Comparison of ENCODE assay signal across 13 cellular contexts in the genomic region with DNA sequence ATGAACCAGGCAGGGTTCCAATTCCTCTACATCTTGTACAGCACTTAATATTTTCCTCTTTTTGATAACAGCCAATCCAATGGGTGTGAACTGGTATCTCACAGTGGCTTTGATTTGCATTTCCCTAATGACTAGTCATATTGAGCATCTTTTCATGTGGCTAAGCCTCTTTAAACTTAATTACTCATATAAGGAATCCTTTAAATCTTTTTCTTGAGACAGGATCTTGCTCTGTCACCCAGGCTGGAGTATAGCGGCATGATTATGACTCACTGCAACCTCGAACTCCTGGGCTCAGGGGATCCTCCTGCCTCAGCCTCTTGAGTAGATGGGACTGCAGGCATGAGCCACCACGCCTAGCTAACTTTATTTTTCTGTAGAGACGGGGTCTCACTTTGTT. TPM values are rescaled to one million over a fixed set of nuclear protein-coding genes. Genes with fewer than 3 reads are reported as not detected.
DNase-seq lines count a peak whose midpoint lies in the region; ATAC-seq and TF ChIP-seq lines count a peak whose summit lies in the region.
"Had no signal": no experiment of that assay in that cellular context is flagged by ENCODE, and none has a peak within 500 bp of the region (broad histone marks: within the 10 kb centered on the region; RNA-seq: fewer than 3 reads in every experiment).

No MANE protein-coding gene starts in this region.

- H3K9me3 ChIP-seq in fibroblast of lung (ENCODE audit: control insufficient read depth, insufficient read depth, low read depth, low read length) = no peaks in the 10 kb centered on the region
- H3K9me3 ChIP-seq in upper lobe of left lung = no peaks in the 10 kb centered on the region
- H3K9me3 ChIP-seq: mucosa of descending colon, thyroid gland had no signal

- ATAC-seq in activated CD8-positive, alpha-beta memory T cell treated with anti-CD3 and anti-CD28 coated beads, Interleukin-2, amount 10 ng/mL, durations not matched to agents 7 days and 5 days = peak; percentile 84
- no peak for ATAC-seq in GM21390 (IDR thresholded peaks at IDR 0.05; ENCODE audit: unreplicated experiment)
- ATAC-seq in upper lobe of left lung (ENCODE audit: low FRiP score in 2 of 2) = no peak
- ATAC-seq: mucosa of descending colon had no signal

- H3K27me3 ChIP-seq in fibroblast of lung (ENCODE audit: control insufficient read depth, insufficient read depth, low read length) = no peaks in the 10 kb centered on the region
- H3K27me3 ChIP-seq in upper lobe of left lung = no peaks in the 10 kb centered on the region
- H3K27me3 ChIP-seq: thyroid gland had no signal

- H3K36me3 Mint-ChIP-seq in activated CD8-positive, alpha-beta memory T cell treated with anti-CD3 and anti-CD28 coated beads, Interleukin-2, amount 10 ng/mL, durations not matched to agents 7 days and 5 days = peaks cover 40% of the 10 kb centered on the region
- H3K36me3 Mint-ChIP-seq in mesothelial cell of epicardium = peaks cover 30% of the 10 kb centered on the region

- H3K4me1 Mint-ChIP-seq in activated CD8-positive, alpha-beta memory T cell treated with anti-CD3 and anti-CD28 coated beads, Interleukin-2, amount 10 ng/mL, durations not matched to agents 7 days and 5 days = peaks cover 7% of the 10 kb centered on the region
- H3K4me1 Mint-ChIP-seq in mesothelial cell of epicardium = no peaks in the 10 kb centered on the region

- H3K4me3 ChIP-seq in fibroblast of lung (replicated peaks in 1 of 4; ENCODE audit: control extremely low read depth in 1 of 4, insufficient read depth in 1 of 4, low read depth in 3 of 4, low read length in 4 of 4) (no peak overlapping the region), upper lobe of left lung (no peak overlapping the region)
- H3K4me3 ChIP-seq: mucosa of descending colon, thyroid gland had no signal

- 91% methylated on average over 4 of the region's 4 CpGs for WGBS in upper lobe of left lung, 2 donors

- no peak for TF ChIP-seq EP300 in upper lobe of left lung (IDR thresholded peaks at IDR 0.05)

- DNase-seq in activated CD8-positive, alpha-beta memory T cell treated with anti-CD3 and anti-CD28 coated beads, Interleukin-2, amount 10 ng/mL, durations not matched to agents 7 days and 5 days = peak; percentile 49
- no peak for DNase-seq in activated CD8-positive, alpha-beta memory T cell treated with anti-CD3 and anti-CD28 coated beads for 24 hours
- peak; percentile 37 to 50 for DNase-seq in activated CD4-positive, alpha-beta T cell treated with anti-CD3 and anti-CD28 coated beads, Interleukin-2, amount 50 U/mL, for 48 hours
- DNase-seq in fibroblast of lung (ENCODE audit: low read depth in 2 of 2) (peak; percentile 8 to 49), mesothelial cell of epicardium (ENCODE audit: low spot score in 2 of 2, unreplicated experiment in 2 of 2) (no peak), upper lobe of left lung (no peak)
- DNase-seq in stimulated activated CD8-positive, alpha-beta memory T cell treated with anti-CD3 and anti-CD28 coated beads, Interleukin-2, amount 100 ng/mL, for 48 hours (ENCODE audit: low read depth in 2 of 2) = peak; percentile 3 to 7
- DNase-seq: effector memory CD4-positive, alpha-beta T cell; mucosa of descending colon; NCI-H146; thyroid gland had no signal

- no peaks in the 10 kb centered on the region for H3K9me3 Mint-ChIP-seq in activated CD8-positive, alpha-beta memory T cell treated with anti-CD3 and anti-CD28 coated beads, Interleukin-2, amount 10 ng/mL, durations not matched to agents 7 days and 5 days (ENCODE audit: low read depth)
- no peaks in the 10 kb centered on the region for H3K9me3 Mint-ChIP-seq in mesothelial cell of epicardium
- H3K9me3 Mint-ChIP-seq: activated T-helper 2 cell treated with anti-CD3 and anti-CD28 coated beads, Interferon-gamma antibody, Interleukin-2, Interleukin-4, amounts not matched to agents 10 μg/mL and 5 μg/mL and 100 μg/mL, durations not matched to agents 14 hours and 24 hours and 36 hours had no signal

- no peak overlapping the region for H2AFZ ChIP-seq in fibroblast of lung (ENCODE audit: low read length)

- no peak overlapping the region for H3K4me2 ChIP-seq in fibroblast of lung (ENCODE audit: extremely low read depth, insufficient read depth, low read length)

- no peak overlapping the region for H3K4me3 Mint-ChIP-seq in activated CD8-positive, alpha-beta memory T cell treated with anti-CD3 and anti-CD28 coated beads, Interleukin-2, amount 10 ng/mL, durations not matched to agents 7 days and 5 days
- no peak overlapping the region for H3K4me3 Mint-ChIP-seq in mesothelial cell of epicardium

- no peaks in the 10 kb centered on the region for H3K27me3 Mint-ChIP-seq in activated CD8-positive, alpha-beta memory T cell treated with anti-CD3 and anti-CD28 coated beads, Interleukin-2, amount 10 ng/mL, durations not matched to agents 7 days and 5 days
- H3K27me3 Mint-ChIP-seq in mesothelial cell of epicardium (ENCODE audit: low read depth) = no peaks in the 10 kb centered on the region

- H3K79me2 ChIP-seq in fibroblast of lung (ENCODE audit: control insufficient read depth, insufficient read depth, low read length) = no peaks in the 10 kb centered on the region

- H3K36me3 ChIP-seq in fibroblast of lung (ENCODE audit: control insufficient read depth, insufficient read depth, low read length) (no peaks in the 10 kb centered on the region), upper lobe of left lung (peaks cover 53 to 100% (median 76%) of the 10 kb centered on the region in 4 donors)

- no peaks in the 10 kb centered on the region for H4K20me1 ChIP-seq in fibroblast of lung (ENCODE audit: control insufficient read depth, extremely low read depth, insufficient read depth, low read length)

- H3K4me1 ChIP-seq in fibroblast of lung (ENCODE audit: control insufficient read depth, extremely low read depth, insufficient read depth, low read length) (no peaks in the 10 kb centered on the region), upper lobe of left lung (no peaks in the 10 kb centered on the region)
- H3K4me1 ChIP-seq: thyroid gland had no signal

- TF ChIP-seq POLR2A in upper lobe of left lung (IDR thresholded peaks at IDR 0.05) = no peak

- CTCF ChIA-PET in activated CD8-positive, alpha-beta memory T cell treated with anti-CD3 and anti-CD28 coated beads, Interleukin-2, amount 10 ng/mL, durations not matched to agents 7 days and 5 days (lab: Charles Lee) = interaction anchor here (1.6 kb wide), 1 partner anchor 76 kb away, joined by 5 read pairs; no protein-coding TSS in a partner anchor

- peak overlapping the region; percentile 15 for H3K27ac Mint-ChIP-seq in activated CD8-positive, alpha-beta memory T cell treated with anti-CD3 and anti-CD28 coated beads, Interleukin-2, amount 10 ng/mL, durations not matched to agents 7 days and 5 days
- no peak overlapping the region for H3K27ac Mint-ChIP-seq in mesothelial cell of epicardium
- H3K27ac Mint-ChIP-seq: activated T-helper 2 cell treated with anti-CD3 and anti-CD28 coated beads, Interferon-gamma antibody, Interleukin-2, Interleukin-4, amounts not matched to agents 10 μg/mL and 5 μg/mL and 100 μg/mL, durations not matched to agents 14 hours and 24 hours and 36 hours had no signal

- H3K27ac ChIP-seq in fibroblast of lung (ENCODE audit: insufficient read depth, low read length) (no peak overlapping the region), upper lobe of left lung (no peak overlapping the region)
- H3K27ac ChIP-seq: thyroid gland had no signal

- no peak for TF ChIP-seq CTCF in fibroblast of lung (conservative IDR thresholded peaks at IDR 0.05 in 1 of 2, IDR thresholded peaks at IDR 0.05 in 1 of 2; ENCODE audit: low read depth in 1 of 2, low read length in 2 of 2)
- no peak for TF ChIP-seq CTCF in mesothelial cell of epicardium (IDR thresholded peaks at IDR 0.05; ENCODE audit: unreplicated experiment)
- no peak for TF ChIP-seq CTCF in upper lobe of left lung (IDR thresholded peaks at IDR 0.05)

- no peak overlapping the region for H3K9ac ChIP-seq in fibroblast of lung (ENCODE audit: insufficient read depth, low read length)

RNA-seq across cellular contexts. Expression of a gene that starts 38.2 kb away (rescaled TPM):
- under 1 TPM; 0.14 to 0.26 TPM for total RNA-seq in activated CD8-positive, alpha-beta memory T cell treated with anti-CD3 and anti-CD28 coated beads, Interleukin-2, amount 10 ng/mL, durations not matched to agents 7 days and 5 days
- total RNA-seq in fibroblast of lung = 2.8 and 5.6 TPM in 2 replicates
- polyA plus RNA-seq in fibroblast of lung = 0.93 and 0.94 TPM in 2 replicates
- polyA plus RNA-seq in fibroblast of lung (2012) = 0.69 and 0.78 TPM in 2 replicates
- 0.74 and 2.5 TPM in 2 replicates for polyA minus RNA-seq in fibroblast of lung (ENCODE audit: low replicate concordance)
- 38.6 to 43.3 TPM (median 43.2 TPM) in 3 replicates for total RNA-seq in mesothelial cell of epicardium
- total RNA-seq in upper lobe of left lung = 1 to 10 TPM in 2 of 6 donors, under 1 TPM in 3, not detected in 1; 0.15 to 1.6 (median 0.49) TPM

RNA-seq across cellular contexts. Expression of a gene that starts 56.5 kb away (rescaled TPM):
- 10 to 100 TPM; 41.6 to 44.1 TPM for total RNA-seq in activated CD8-positive, alpha-beta memory T cell treated with anti-CD3 and anti-CD28 coated beads, Interleukin-2, amount 10 ng/mL, durations not matched to agents 7 days and 5 days
- total RNA-seq in fibroblast of lung (41.1 and 45.4 TPM in 2 replicates), mesothelial cell of epicardium (27.4 to 31.6 TPM (median 31.5 TPM) in 3 replicates), upper lobe of left lung (10 to 100 TPM; 24.3 to 32.4 (median 30.1) TPM)
- polyA plus RNA-seq in fibroblast of lung = 20.0 and 29.9 TPM in 2 replicates
- 15.0 and 21.9 TPM in 2 replicates for polyA plus RNA-seq in fibroblast of lung (2012)
- polyA minus RNA-seq in fibroblast of lung (ENCODE audit: low replicate concordance) = 8.7 and 11.1 TPM in 2 replicates

Comparison
In these comparisons a context has a peak if more than half of its experiments do, and no peak if none do; other contexts are left out.
1. DNase-seq: peak in activated CD8-positive, alpha-beta memory T cell treated with anti-CD3 and anti-CD28 coated beads, Interleukin-2, amount 10 ng/mL, durations not matched to agents 7 days and 5 days (single experiment), activated CD4-positive, alpha-beta T cell treated with anti-CD3 and anti-CD28 coated beads, Interleukin-2, amount 50 U/mL, for 48 hours (2 of 2), fibroblast of lung (2 of 2) and stimulated activated CD8-positive, alpha-beta memory T cell treated with anti-CD3 and anti-CD28 coated beads, Interleukin-2, amount 100 ng/mL, for 48 hours (2 of 2); none in activated CD8-positive, alpha-beta memory T cell treated with anti-CD3 and anti-CD28 coated beads for 24 hours (single experiment), mesothelial cell of epicardium (0 of 2) and upper lobe of left lung (0 of 2).